ENCODE assay signal across 10 cellular contexts in the genomic region with DNA sequence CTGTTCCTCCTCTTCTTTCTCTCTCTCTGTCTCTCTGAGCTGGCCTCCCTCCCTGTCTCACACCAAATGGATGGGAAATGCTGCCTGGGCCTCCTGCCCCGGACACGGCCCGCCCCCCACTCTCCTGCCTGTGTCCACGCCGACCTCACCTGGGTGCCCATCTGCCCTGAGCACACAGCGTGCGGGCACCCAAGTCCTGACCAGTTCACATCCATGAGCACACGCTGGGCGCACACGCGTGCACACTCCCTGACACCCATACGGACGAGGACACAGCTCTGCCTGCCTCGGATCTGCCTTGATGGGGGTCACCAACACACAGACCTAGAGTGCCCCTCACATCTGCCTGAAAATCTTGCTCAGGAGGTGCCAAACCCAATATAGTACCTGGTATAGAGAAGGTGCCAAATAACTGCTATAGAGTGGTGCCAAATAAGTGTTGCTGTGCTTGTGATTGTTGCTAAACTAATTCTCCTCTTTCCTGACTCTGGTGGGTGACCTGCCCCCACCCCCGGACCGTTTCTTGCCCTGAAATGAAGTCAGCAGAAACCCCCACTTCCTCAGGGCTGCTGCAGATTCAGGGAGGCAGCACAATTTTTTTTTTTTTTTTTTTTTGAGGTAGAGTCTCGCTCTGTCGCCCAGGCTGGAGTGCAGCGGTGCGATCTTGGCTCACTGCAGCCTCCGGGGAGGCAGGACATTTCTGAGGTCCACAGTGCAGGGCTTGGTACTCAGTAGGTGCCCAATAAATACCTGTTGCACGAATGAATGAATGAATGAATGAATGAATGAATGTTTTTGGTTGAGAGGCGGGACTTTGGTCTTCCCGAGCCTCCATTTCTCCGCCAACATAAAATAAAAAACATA. TPM values are rescaled to one million over a fixed set of nuclear protein-coding genes. Genes with fewer than 3 reads are reported as not detected.
A peak's percentile ranks its signal among the peaks of the same experiment; 100 is the strongest.
DNase-seq lines count a peak whose midpoint lies in the region; ATAC-seq and TF ChIP-seq lines count a peak whose summit lies in the region.
"Had no signal": no experiment of that assay in that cellular context is flagged by ENCODE, and none has a peak within 500 bp of the region (broad histone marks: within the 10 kb centered on the region; RNA-seq: fewer than 3 reads in every experiment).

No MANE protein-coding gene starts in this region.

- no peak for DNase-seq in H9
- no peak for DNase-seq in thoracic aorta (ENCODE audit: low spot score)
- DNase-seq in activated gamma-delta T cell treated with Interleukin-2 at 50 U/mL for 16 hours = no peak
- DNase-seq: activated CD4-positive, alpha-beta memory T cell treated with anti-CD3 and anti-CD28 coated beads for 36 hours; islet precursor cell; NCI-H1436 had no signal

- H2BK120ac ChIP-seq in H9 (ENCODE audit: low read depth, low read length, poor library complexity, severe bottlenecking) = no peak overlapping the region

- H3K9me3 Mint-ChIP-seq in H9 = no peaks in the 10 kb centered on the region; a peak in 2 of 5 replicates
- H3K9me3 Mint-ChIP-seq: activated CD4-positive, alpha-beta memory T cell treated with anti-CD3 and anti-CD28 coated beads for 36 hours had no signal

- no peaks in the 10 kb centered on the region for H3K9me3 ChIP-seq in H9 (ENCODE audit: control insufficient read depth, low read depth, low read length)
- no peaks in the 10 kb centered on the region for H3K9me3 ChIP-seq in mucosa of rectum (ENCODE audit: control insufficient read depth in 2 of 2, low read length in 2 of 2)
- no peaks in the 10 kb centered on the region for H3K9me3 ChIP-seq in thoracic aorta

- no peaks in the 10 kb centered on the region for H3K79me2 ChIP-seq in H9 (ENCODE audit: insufficient read depth, low read length)

- whole genome bisulfite sequencing in H9 (ENCODE audit: extremely low coverage, insufficient read length, low lambda C conversion rate) = no CpG with 5 or more reads among the region's 25 CpGs

- peak overlapping the region in 1 of 2 experiments; percentile 90; a peak in 3 of 5 replicates for H3K4me3 Mint-ChIP-seq in H9
- H3K4me3 Mint-ChIP-seq: activated CD4-positive, alpha-beta memory T cell treated with anti-CD3 and anti-CD28 coated beads for 36 hours had no signal

- H3K4me1 ChIP-seq in H9 (ENCODE audit: insufficient read depth, low read length) = no peaks in the 10 kb centered on the region
- peaks cover 7 to 13% of the 10 kb centered on the region in 2 donors for H3K4me1 ChIP-seq in mucosa of rectum (ENCODE audit: control insufficient read depth in 2 of 2, insufficient read depth in 2 of 2, low read length in 2 of 2)
- peaks cover 43 to 84% of the 10 kb centered on the region in 2 donors for H3K4me1 ChIP-seq in thoracic aorta (ENCODE audit: control insufficient read depth in 1 of 2, low read depth in 2 of 2)

- no peak for TF ChIP-seq CTCF in H9 (conservative IDR thresholded peaks at IDR 0.05)
- no peak for TF ChIP-seq CTCF in thoracic aorta (IDR thresholded peaks at IDR 0.05)

- no peak overlapping the region for H2BK20ac ChIP-seq in H9 (ENCODE audit: low read depth, low read length, poor library complexity, severe bottlenecking)

- H3K4me2 ChIP-seq in H9 (ENCODE audit: insufficient read depth, insufficient read length, low read length) = peak overlapping the region; percentile 38

- no peak overlapping the region for H3K56ac ChIP-seq in H9 (ENCODE audit: insufficient read length, low read depth, low read length)

- no peak overlapping the region for H2AK5ac ChIP-seq in H9 (ENCODE audit: insufficient read length, low read length)

- no peak overlapping the region for H4K91ac ChIP-seq in H9 (ENCODE audit: insufficient read length, low read depth, low read length)

- H4K8ac ChIP-seq in H9 (replicated peaks; ENCODE audit: insufficient read length, low read depth, low read length) = no peak overlapping the region

- ATAC-seq in thoracic aorta (ENCODE audit: insufficient number of reproducible peaks, low FRiP score, low read depth) (no peak), GM19023 (IDR thresholded peaks at IDR 0.05; ENCODE audit: unreplicated experiment) (no peak), esophagus mucosa (no peak)

- no peak overlapping the region for H4K5ac ChIP-seq in H9 (ENCODE audit: insufficient read length, low read depth, low read length)

- no peak overlapping the region for H2BK12ac ChIP-seq in H9 (ENCODE audit: insufficient read length, low read depth, low read length)

- H3K4ac ChIP-seq in H9 (ENCODE audit: low read depth, low read length) = no peak overlapping the region

- H3K27ac Mint-ChIP-seq in H9 = no peak overlapping the region

- no peaks in the 10 kb centered on the region for H3K36me3 ChIP-seq in mucosa of rectum (ENCODE audit: control insufficient read depth in 2 of 2, insufficient read depth in 2 of 2, low read length in 2 of 2)
- no peaks in the 10 kb centered on the region for H3K36me3 ChIP-seq in thoracic aorta

- no peak overlapping the region for H3K14ac ChIP-seq in H9 (ENCODE audit: insufficient read depth, low read length)

- no peak overlapping the region for H3K4me3 ChIP-seq in mucosa of rectum (ENCODE audit: low read length in 2 of 2)
- H3K4me3 ChIP-seq in thoracic aorta = peak overlapping the region; percentile 99

- no peak overlapping the region for H3K27ac ChIP-seq in H9 (ENCODE audit: insufficient read length, low read depth, low read length)
- peak overlapping the region; percentile 54 for H3K27ac ChIP-seq in cingulate gyrus (ENCODE audit: low read depth, low read length)
- H3K27ac ChIP-seq in mucosa of rectum (ENCODE audit: low read depth in 2 of 2, low read length in 2 of 2) = peak overlapping the region; percentile 38 to 87
- H3K27ac ChIP-seq in thoracic aorta = peak overlapping the region; percentile 94 to 98

- no peaks in the 10 kb centered on the region; a peak in 1 of 7 replicates for H3K36me3 Mint-ChIP-seq in H9 (ENCODE audit: insufficient read depth in 1 of 3, low read depth in 3 of 3)

- H2BK5ac ChIP-seq in H9 (ENCODE audit: insufficient read length, low read length) = no peak overlapping the region

- peaks cover 10% of the 10 kb centered on the region for H3K23me2 ChIP-seq in H9 (ENCODE audit: insufficient read length, low read depth, low read length, poor library complexity, severe bottlenecking)

- peaks cover 96% of the 10 kb centered on the region for H3K27me3 Mint-ChIP-seq in H9 (ENCODE audit: low read depth)
- H3K27me3 Mint-ChIP-seq: activated CD4-positive, alpha-beta memory T cell treated with anti-CD3 and anti-CD28 coated beads for 36 hours had no signal

- no peak overlapping the region for H3T11ph ChIP-seq in H9 (ENCODE audit: low read length)

- H3K27me3 ChIP-seq in H9 (ENCODE audit: insufficient read depth, low read length) (peaks cover 54% of the 10 kb centered on the region), mucosa of rectum (ENCODE audit: control insufficient read depth in 2 of 2, insufficient read depth in 2 of 2, low read length in 2 of 2) (no peaks in the 10 kb centered on the region), thoracic aorta (replicated peaks; ENCODE audit: insufficient read depth) (no peaks in the 10 kb centered on the region)

- H2BK15ac ChIP-seq in H9 (ENCODE audit: low read depth, low read length) = no peak overlapping the region

- H3K23ac ChIP-seq in H9 (ENCODE audit: insufficient read length, low read depth, low read length) = no peak overlapping the region

- H3K9ac ChIP-seq in H9 (ENCODE audit: extremely low read depth, insufficient read length, low read length) = no peak overlapping the region
- H3K9ac ChIP-seq in mucosa of rectum (ENCODE audit: low read depth in 1 of 2, low read length in 2 of 2) = peak overlapping the region in 1 of 2 donors; percentile 12

- no peak overlapping the region for H3K18ac ChIP-seq in H9 (ENCODE audit: insufficient read length, low read depth, low read length)

- no peak overlapping the region for H2AFZ ChIP-seq in H9 (ENCODE audit: low read length)

- H3K4me1 Mint-ChIP-seq in H9 = peaks cover 6 to 46% of the 10 kb centered on the region in 2 experiments

- no peaks in the 10 kb centered on the region for H4K20me1 ChIP-seq in H9 (ENCODE audit: control insufficient read depth, insufficient read depth, insufficient read length)

- H3K79me1 ChIP-seq in H9 (ENCODE audit: insufficient read depth, low read depth, low read length, poor library complexity, severe bottlenecking) = no peaks in the 10 kb centered on the region

RNA-seq across cellular contexts. Expression of a gene that starts 4.6 kb away (rescaled TPM):
- total RNA-seq in H9 (2021) = 5.6 and 8.0 TPM in 2 replicates
- total RNA-seq in thoracic aorta = 100 to 1,000 TPM; 178 to 203 TPM
- 68.2 TPM for total RNA-seq in esophagus mucosa
